ENCODE assay signal across 9 cellular contexts in the genomic region with DNA sequence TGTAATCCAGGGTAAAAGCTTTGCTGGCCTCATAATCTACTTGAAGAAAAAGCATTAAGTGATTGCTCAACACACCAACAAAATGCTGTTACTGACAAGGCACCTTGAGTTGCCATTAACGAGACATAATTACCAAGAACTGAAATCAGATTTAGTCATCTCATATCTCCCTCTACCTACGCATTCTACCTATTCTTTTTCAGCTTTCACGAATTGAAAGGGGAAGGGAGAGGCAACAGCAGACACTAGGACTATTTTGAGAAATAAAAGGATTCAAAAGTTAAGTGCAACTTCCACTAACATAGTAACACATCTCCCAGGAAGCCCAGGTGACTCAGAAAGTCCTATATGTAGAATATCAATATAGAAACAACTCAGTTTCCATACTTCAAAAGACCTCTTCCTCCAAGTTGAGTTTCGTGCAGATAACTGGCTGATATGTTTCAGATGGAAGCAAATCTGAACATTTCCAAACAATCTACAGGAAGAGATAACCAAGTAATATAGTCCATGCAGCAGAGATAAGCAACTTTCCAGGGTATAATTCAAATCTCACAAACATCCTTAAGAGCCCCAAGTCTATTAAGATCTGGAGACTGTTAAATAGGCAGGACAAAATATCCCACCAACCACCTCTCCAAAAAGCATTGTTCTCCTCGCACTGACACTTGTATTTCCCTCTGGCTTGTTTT. TPM values are rescaled to one million over a fixed set of nuclear protein-coding genes. Genes with fewer than 3 reads are reported as not detected.
DNase-seq lines count a peak whose midpoint lies in the region; ATAC-seq and TF ChIP-seq lines count a peak whose summit lies in the region.
"Had no signal": no experiment of that assay in that cellular context is flagged by ENCODE, and none has a peak within 500 bp of the region (broad histone marks: within the 10 kb centered on the region; RNA-seq: fewer than 3 reads in every experiment).

No MANE protein-coding gene starts in this region.

- H3K27ac ChIP-seq in heart right ventricle, result no peak overlapping the region

- H3K27me3 Mint-ChIP-seq in activated T-helper 1 cell treated with anti-CD3 and anti-CD28 coated beads, Interleukin-12 subunit alpha, Interleukin-12 subunit beta, Interleukin-2, Interleukin-4 antibody, amounts not matched to agents 30 ng/mL and 10 ng/mL and 1 ng/mL, durations not matched to agents 14 hours and 24 hours and 36 hours (ENCODE audit: insufficient read depth), result peaks cover 17% of the 10 kb centered on the region
- H3K27me3 Mint-ChIP-seq in naive B cell, result no peaks in the 10 kb centered on the region

- H3K4me3 Mint-ChIP-seq in activated T-helper 1 cell treated with anti-CD3 and anti-CD28 coated beads, Interleukin-12 subunit alpha, Interleukin-12 subunit beta, Interleukin-2, Interleukin-4 antibody, amounts not matched to agents 30 ng/mL and 10 ng/mL and 1 ng/mL, durations not matched to agents 14 hours and 24 hours and 36 hours, result peak overlapping the region; percentile 85
- H3K4me3 Mint-ChIP-seq in naive B cell, result peak overlapping the region; percentile 88 to 100 (median 95)

- TF ChIP-seq CTCF in heart right ventricle (IDR thresholded peaks at IDR 0.05), result no peak

- intact Hi-C loops in activated T-helper 1 cell treated with anti-CD3 and anti-CD28 coated beads, Interleukin-12 subunit alpha, Interleukin-12 subunit beta, Interleukin-2, Interleukin-4 antibody, amounts not matched to agents 30 ng/mL and 10 ng/mL and 1 ng/mL, durations not matched to agents 14 hours and 24 hours and 36 hours (cut with micrococcal nuclease), result loop anchor here (1.0 to 10.0 kb wide), 13 partner anchors 16 to 1354 kb away; a partner anchor contains a TSS
- intact Hi-C loops in heart right ventricle (cut with DNase I), result no loop called here

- no peaks in the 10 kb centered on the region for H3K9me3 Mint-ChIP-seq in activated T-helper 1 cell treated with anti-CD3 and anti-CD28 coated beads, Interleukin-12 subunit alpha, Interleukin-12 subunit beta, Interleukin-2, Interleukin-4 antibody, amounts not matched to agents 30 ng/mL and 10 ng/mL and 1 ng/mL, durations not matched to agents 14 hours and 24 hours and 36 hours
- peaks cover 0 to 3% (median 0%) of the 10 kb centered on the region in 7 donors for H3K9me3 Mint-ChIP-seq in naive B cell

- no peak overlapping the region for H3K4me3 ChIP-seq in H7 (ENCODE audit: insufficient read depth, low read depth, low read length)
- H3K4me3 ChIP-seq in heart right ventricle, result peak overlapping the region in 2 of 10 donors; percentile 70

- H3K4me1 Mint-ChIP-seq in activated T-helper 1 cell treated with anti-CD3 and anti-CD28 coated beads, Interleukin-12 subunit alpha, Interleukin-12 subunit beta, Interleukin-2, Interleukin-4 antibody, amounts not matched to agents 30 ng/mL and 10 ng/mL and 1 ng/mL, durations not matched to agents 14 hours and 24 hours and 36 hours (ENCODE audit: low read depth), result peaks cover 27% of the 10 kb centered on the region
- H3K4me1 Mint-ChIP-seq in naive B cell, result peaks cover 77 to 82% (median 80%) of the 10 kb centered on the region in 3 donors

- H3K27ac Mint-ChIP-seq in activated T-helper 1 cell treated with anti-CD3 and anti-CD28 coated beads, Interleukin-12 subunit alpha, Interleukin-12 subunit beta, Interleukin-2, Interleukin-4 antibody, amounts not matched to agents 30 ng/mL and 10 ng/mL and 1 ng/mL, durations not matched to agents 14 hours and 24 hours and 36 hours, result peak overlapping the region; percentile 83
- H3K27ac Mint-ChIP-seq in naive B cell, result peak overlapping the region in 5 of 6 donors; percentile 46 to 95 (median 84)

- H3K9me3 ChIP-seq in heart right ventricle, result no peaks in the 10 kb centered on the region

- 72 to 87% methylated on average over 5 of the region's 5 CpGs for WGBS in heart right ventricle, 2 donors

- ATAC-seq in GM18499 (IDR thresholded peaks at IDR 0.05; ENCODE audit: insufficient read depth, unreplicated experiment), result peak; percentile 45
- peak; percentile 49 for ATAC-seq in HG02588 (IDR thresholded peaks at IDR 0.05; ENCODE audit: unreplicated experiment)
- ATAC-seq in naive B cell (ENCODE audit: low read depth in 2 of 2), result no peak
- no peak for ATAC-seq in heart right ventricle

- peaks cover 3% of the 10 kb centered on the region for H3K27me3 ChIP-seq in H7 (ENCODE audit: control insufficient read depth, insufficient read depth, low read length)
- H3K27me3 ChIP-seq in heart right ventricle, result peaks cover 0 to 45% (median 0%) of the 10 kb centered on the region in 7 donors

- peaks cover 8% of the 10 kb centered on the region for H3K36me3 ChIP-seq in H7 (replicated peaks; ENCODE audit: control insufficient read depth, insufficient read depth, low read length)
- no peaks in the 10 kb centered on the region for H3K36me3 ChIP-seq in heart right ventricle

- peaks cover 3% of the 10 kb centered on the region for H3K36me3 Mint-ChIP-seq in activated T-helper 1 cell treated with anti-CD3 and anti-CD28 coated beads, Interleukin-12 subunit alpha, Interleukin-12 subunit beta, Interleukin-2, Interleukin-4 antibody, amounts not matched to agents 30 ng/mL and 10 ng/mL and 1 ng/mL, durations not matched to agents 14 hours and 24 hours and 36 hours (ENCODE audit: low read depth)
- H3K36me3 Mint-ChIP-seq in naive B cell, result peaks cover 6 to 20% of the 10 kb centered on the region in 2 donors

- no peak for DNase-seq in activated T-helper 1 cell treated with anti-CD3 and anti-CD28 coated beads, Interleukin-12 subunit alpha, Interleukin-12 subunit beta, Interleukin-2, Interleukin-4 antibody, amounts not matched to agents 30 ng/mL and 10 ng/mL and 1 ng/mL, durations not matched to agents 14 hours and 24 hours and 36 hours (ENCODE audit: low spot score)
- DNase-seq in naive B cell (no peak), H7 (no peak), NCI-H345 (lab: John Stamatoyannopoulos, UW) (no peak), heart right ventricle (no peak), AML-193 (lab: John Stamatoyannopoulos, UW) (no peak)
- DNase-seq: activated CD8-positive, alpha-beta memory T cell treated with anti-CD3 and anti-CD28 coated beads, Interleukin-2, amount 50 U/mL, for 4 hours had no signal

- H3K4me1 ChIP-seq in heart right ventricle, result peaks cover 6 to 32% (median 23%) of the 10 kb centered on the region in 9 donors

RNA-seq across cellular contexts. Expression of a gene that starts 1.9 kb away (rescaled TPM):
- total RNA-seq in activated T-helper 1 cell treated with anti-CD3 and anti-CD28 coated beads, Interleukin-12 subunit alpha, Interleukin-12 subunit beta, Interleukin-2, Interleukin-4 antibody, amounts not matched to agents 30 ng/mL and 10 ng/mL and 1 ng/mL, durations not matched to agents 14 hours and 24 hours and 36 hours, result 12.1 and 14.5 TPM in 2 replicates
- polyA plus RNA-seq in naive B cell (ENCODE audit: low read depth in 6 of 6) (10 to 100 TPM; 28.7 to 65.6 (median 40.0) TPM), heart right ventricle (1 to 10 TPM; 1.2 to 1.3 TPM)
- 24.1 and 29.9 TPM in 2 replicates for total RNA-seq in H7 (2014; rRNA removed; shearing (Covaris generic))
- 1 to 10 TPM; 3.1 to 8.5 (median 4.5) TPM for total RNA-seq in heart right ventricle

RNA-seq across cellular contexts. Expression of a gene that starts 2.4 kb away (rescaled TPM):
- 0.34 and 0.81 TPM in 2 replicates for total RNA-seq in activated T-helper 1 cell treated with anti-CD3 and anti-CD28 coated beads, Interleukin-12 subunit alpha, Interleukin-12 subunit beta, Interleukin-2, Interleukin-4 antibody, amounts not matched to agents 30 ng/mL and 10 ng/mL and 1 ng/mL, durations not matched to agents 14 hours and 24 hours and 36 hours
- polyA plus RNA-seq in naive B cell (ENCODE audit: low read depth in 6 of 6), result 10 to 100 TPM in 5 of 6 donors, 1 to 10 TPM in 1; 9.1 to 32.2 (median 12.2) TPM
- total RNA-seq in H7 (2014; rRNA removed; shearing (Covaris generic)), result 0.85 and 1.5 TPM in 2 replicates
- under 1 TPM in 8 of 10 donors, not detected in 2; 0.07 to 0.28 (median 0.22) TPM for total RNA-seq in heart right ventricle
- under 1 TPM; 0.06 to 0.15 TPM for polyA plus RNA-seq in heart right ventricle

Comparison
In these comparisons a context has a peak if more than half of its experiments do, and no peak if none do; other contexts are left out.
1. ATAC-seq: peak in GM18499 (single experiment) and HG02588 (single experiment); none in naive B cell (0 of 2) and heart right ventricle (0 of 8).